Comparison of ENCODE assay signal across 1 cellular context in genomic region chr1:202966006-202966904, GRCh38.
TF ChIP-seq lines count a peak whose summit lies in the region.

No MANE protein-coding gene starts in this region.

TF ChIP-seq in HepG2, 621 proteins besides CTCF, POLR2A, EP300 and RAD21:
- TF ChIP-seq DNMT1 (CRISPR knock-in tag; IDR thresholded peaks at IDR 0.05) (0 out of 2 replicates have a peak, but pooled peaks have one; percentile 36), KMT2A (CRISPR knock-in tag; IDR thresholded peaks at IDR 0.05) (no peak), SMC3 (IDR thresholded peaks at IDR 0.05; ENCODE audit: low read length) (no peak), SALL2 (CRISPR knock-in tag; IDR thresholded peaks at IDR 0.05) (no peak), REXO4 (CRISPR knock-in tag; IDR thresholded peaks at IDR 0.05; ENCODE audit: borderline replicate concordance) (no peak), ZNF564 (CRISPR knock-in tag; IDR thresholded peaks at IDR 0.05) (0 out of 2 replicates have a peak, but pooled peaks have one; percentile 43), ZBTB7A (CRISPR knock-in tag; IDR thresholded peaks at IDR 0.05) (0 out of 2 replicates have a peak, but pooled peaks have one; percentile 39), IRF2 (CRISPR knock-in tag; IDR thresholded peaks at IDR 0.05) (no peak)
TF ChIP-seq in HepG2: peak in this region for 3.
